28 cellular contexts compared by ENCODE assay signal in the genomic region with DNA sequence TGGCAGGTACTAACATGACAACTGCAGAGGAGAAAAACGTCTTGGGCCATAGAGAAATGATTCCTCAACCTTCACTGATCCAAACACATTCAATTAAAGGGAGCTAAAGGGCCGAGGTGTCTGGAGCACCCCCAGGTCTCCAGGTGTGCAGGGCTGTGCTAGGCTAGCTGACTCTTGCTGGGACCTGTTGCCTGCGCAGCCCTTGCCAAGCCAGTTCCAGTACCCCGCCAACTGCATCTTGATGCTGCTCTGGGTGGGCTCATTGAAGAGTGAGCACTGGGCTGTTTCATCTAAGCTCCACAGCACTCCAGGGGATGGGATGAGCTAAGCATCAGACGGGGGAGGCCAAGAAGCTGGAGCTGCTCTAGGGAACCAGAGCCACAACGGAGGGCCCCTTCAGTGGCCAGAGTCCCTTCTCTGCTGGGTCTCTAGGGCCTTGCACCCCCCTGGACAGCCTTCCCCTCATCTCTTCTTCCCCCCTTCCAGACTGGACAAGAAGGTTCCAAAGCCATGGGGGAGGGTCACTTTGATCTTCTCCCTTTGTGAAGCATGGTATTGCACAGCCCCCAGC. TPM values are rescaled to one million over a fixed set of nuclear protein-coding genes. Genes with fewer than 3 reads are reported as not detected.
DNase-seq lines count a peak whose midpoint lies in the region; ATAC-seq, FAIRE-seq and TF ChIP-seq lines count a peak whose summit lies in the region.
"Had no signal": no experiment of that assay in that cellular context is flagged by ENCODE, and none has a peak within 500 bp of the region (broad histone marks: within the 10 kb centered on the region; RNA-seq: fewer than 3 reads in every experiment).

No MANE protein-coding gene starts in this region.

- no peak for TF ChIP-seq RAD21 in K562 (CRISPR knock-in tag; conservative IDR thresholded peaks at IDR 0.05 in 1 of 2, IDR thresholded peaks at IDR 0.05 in 1 of 2)

- peaks cover 20 to 23% of the 10 kb centered on the region in 2 donors for H3K4me1 ChIP-seq in breast epithelium
- peaks cover 3 to 15% of the 10 kb centered on the region in 2 experiments; a peak in 3 of 5 replicates for H3K4me1 ChIP-seq in K562 (replicated peaks in 1 of 2; ENCODE audit: control insufficient read depth in 2 of 2, insufficient read depth in 2 of 2, low read length in 2 of 2)
- peaks cover 19 to 54% of the 10 kb centered on the region in 2 donors for H3K4me1 ChIP-seq in thoracic aorta (ENCODE audit: control insufficient read depth in 1 of 2, low read depth in 2 of 2)
- H3K4me1 ChIP-seq: Caco-2 had no signal

- in situ Hi-C loops in K562 (cut with MboI): loop anchor here (5.0 kb wide), 1 partner anchor 259 kb away; no protein-coding TSS in a partner anchor

- H3K27ac Mint-ChIP-seq in MCF 10A (ENCODE audit: low read depth, unreplicated experiment) (no peak overlapping the region), glutamatergic neuron (ENCODE audit: unreplicated experiment) (peak overlapping the region; percentile 62)
- H3K27ac Mint-ChIP-seq: endodermal cell had no signal

- no peak overlapping the region for H2AFZ ChIP-seq in K562 (ENCODE audit: low read depth, low read length)

- no peak for FAIRE-seq in K562 (lab: Jason Lieb, UNC)
- FAIRE-seq: small intestine, urothelium cell line had no signal

- H3K27me3 Mint-ChIP-seq in MCF 10A (ENCODE audit: insufficient read depth, unreplicated experiment) (no peaks in the 10 kb centered on the region), glutamatergic neuron (ENCODE audit: unreplicated experiment) (peaks cover 1% of the 10 kb centered on the region)

- TF ChIP-seq CTCF in breast epithelium (IDR thresholded peaks at IDR 0.05) (no peak), MCF 10A (IDR thresholded peaks at IDR 0.05; ENCODE audit: unreplicated experiment) (no peak), K562 (IDR thresholded peaks at IDR 0.05 in 2 of 3, conservative IDR thresholded peaks at IDR 0.05 in 1 of 3; ENCODE audit: insufficient read depth in 2 of 3, low read depth in 1 of 3, low read length in 3 of 3) (no peak), glutamatergic neuron (IDR thresholded peaks at IDR 0.05; ENCODE audit: partially characterized antibody, unreplicated experiment) (no peak), thoracic aorta (IDR thresholded peaks at IDR 0.05) (no peak)

- ATAC-seq in K562 (no peak), thoracic aorta (ENCODE audit: insufficient number of reproducible peaks, low FRiP score, low read depth) (no peak), GM18519 (IDR thresholded peaks at IDR 0.05; ENCODE audit: low FRiP score, unreplicated experiment) (no peak)

- H3K4me1 Mint-ChIP-seq in MCF 10A (ENCODE audit: insufficient read depth, unreplicated experiment) (no peaks in the 10 kb centered on the region), glutamatergic neuron (ENCODE audit: low read depth, unreplicated experiment) (peaks cover 31% of the 10 kb centered on the region)

- no peaks in the 10 kb centered on the region for H3K9me3 Mint-ChIP-seq in MCF 10A (ENCODE audit: unreplicated experiment)
- H3K9me3 Mint-ChIP-seq in glutamatergic neuron (ENCODE audit: unreplicated experiment): peaks cover 3% of the 10 kb centered on the region
- H3K9me3 Mint-ChIP-seq: endodermal cell, IgD-negative memory B cell had no signal

- BruUV-seq in MCF 10A (replicated peaks; lab: Mats Ljungman, UMichigan) (no TSS peak), K562 (replicated peaks; lab: Mats Ljungman, UMichigan) (no TSS peak)

- CTCF ChIA-PET in MCF 10A (lab: Yijun Ruan, JAX) (interaction anchor here (0.7 to 8.1 kb wide), 9 partner anchors 8 to 390 kb away, joined by 3 to 93 read pairs (median 5); a partner anchor contains a TSS), K562 (lab: Yijun Ruan, JAX; ENCODE audit: low intra/inter-chr PET ratio) (interaction anchor here (2.2 kb wide), 1 partner anchor 255 kb away, joined by 16 read pairs; no protein-coding TSS in a partner anchor)

- TF ChIP-seq POLR2A in breast epithelium (IDR thresholded peaks at IDR 0.05) (no peak), K562 (conservative IDR thresholded peaks at IDR 0.05) (no peak)

- H3K79me2 ChIP-seq in K562 (ENCODE audit: control insufficient read depth, insufficient read depth, low read length): no peaks in the 10 kb centered on the region

- H3K9ac ChIP-seq in K562 (ENCODE audit: insufficient read depth in 1 of 2, low read depth in 2 of 2, low read length in 2 of 2): no peak overlapping the region

- H3K4me3 ChIP-seq in breast epithelium (no peak overlapping the region), K562 (no peak overlapping the region), thoracic aorta (no peak overlapping the region)
- H3K4me3 ChIP-seq: lung had no signal

- POLR2A ChIA-PET in MCF 10A (lab: Yijun Ruan, JAX) (interaction anchor here (0.9 to 2.0 kb wide), 3 partner anchors 8 to 377 kb away, joined by 3 to 8 read pairs (median 4); a partner anchor contains a TSS), K562 (lab: Yijun Ruan, JAX) (interaction anchor here (0.7 to 4.8 kb wide), 6 partner anchors 9 to 1538 kb away, joined by 3 to 36 read pairs (median 4); no protein-coding TSS in a partner anchor)

- H3K36me3 Mint-ChIP-seq in MCF 10A (ENCODE audit: insufficient read depth, unreplicated experiment) (peaks cover 42% of the 10 kb centered on the region), glutamatergic neuron (ENCODE audit: unreplicated experiment) (no peaks in the 10 kb centered on the region)

- H3K9me3 ChIP-seq in breast epithelium (no peaks in the 10 kb centered on the region), K562 (replicated peaks; ENCODE audit: control insufficient read depth, insufficient read depth, low read depth, low read length) (no peaks in the 10 kb centered on the region), thoracic aorta (no peaks in the 10 kb centered on the region)
- H3K9me3 ChIP-seq: Caco-2 had no signal

- H4K20me1 ChIP-seq in K562 (replicated peaks; ENCODE audit: control insufficient read depth, insufficient read depth, low read length): peaks cover 35% of the 10 kb centered on the region

- H3K9me1 ChIP-seq in K562 (ENCODE audit: control insufficient read depth, insufficient read depth, low read length): no peaks in the 10 kb centered on the region

- no peaks in the 10 kb centered on the region for H3K27me3 ChIP-seq in breast epithelium
- H3K27me3 ChIP-seq in K562 (ENCODE audit: control insufficient read depth in 2 of 2, insufficient read depth in 2 of 2, low read length in 2 of 2): peaks cover 9 to 21% of the 10 kb centered on the region in 2 experiments; a peak in 4 of 5 replicates
- no peaks in the 10 kb centered on the region for H3K27me3 ChIP-seq in thoracic aorta (replicated peaks; ENCODE audit: insufficient read depth)

- H3K4me3 Mint-ChIP-seq in MCF 10A (ENCODE audit: unreplicated experiment) (no peak overlapping the region), glutamatergic neuron (ENCODE audit: unreplicated experiment) (peak overlapping the region; percentile 49)
- H3K4me3 Mint-ChIP-seq: endodermal cell, IgD-negative memory B cell had no signal

- 65% methylated on average over 6 of the region's 6 CpGs for WGBS in K562 (ENCODE audit: insufficient coverage, low coverage, missing lambda C conversion rate)

- H3K4me2 ChIP-seq in K562 (ENCODE audit: insufficient read depth, low read length): no peak overlapping the region

- no peak for TF ChIP-seq EP300 in K562 (IDR thresholded peaks at IDR 0.05; ENCODE audit: low read length)

- DNase-seq in breast epithelium (ENCODE audit: low spot score in 2 of 2) (no peak), MCF 10A (ENCODE audit: unreplicated experiment) (no peak), K562 (ENCODE audit: extremely low read depth in 1 of 4, low spot score in 3 of 4) (no peak), glutamatergic neuron (no peak), thoracic aorta (ENCODE audit: low spot score) (no peak), posterior cingulate gyrus (no peak)
- no peak for DNase-seq in activated CD4-positive, CD25-positive, alpha-beta regulatory T cell (lab: John Stamatoyannopoulos, UW)
- DNase-seq: activated CD4-positive, alpha-beta T cell treated with anti-CD3 and anti-CD28 coated beads for 1 hour; activated gamma-delta T cell treated with Interleukin-2 at 50 U/mL for 16 hours; activated T-cell treated with anti-CD3 and anti-CD28 coated beads, Interleukin-2, amount 50 U/mL, for 1 hour; amniotic stem cell; Caco-2; cortex of kidney; endodermal cell; NCI-H1105; NCI-H2081; NCI-H446 treated with DMSO at 0.1 percent for 48 hours; OCI-M1; SHP77 treated with DMSO at 0.1 percent for 48 hours; stimulated activated CD4-positive, alpha-beta T cell treated with anti-CD3 and anti-CD28 coated beads, Interleukin-2, amount 100 ng/mL, for 24 hours had no signal

- intact Hi-C loops in breast epithelium (cut with DNase I; ENCODE audit: low total_unique reads) (no loop called here), MCF 10A (cut with micrococcal nuclease) (no loop called here), K562 (cut with micrococcal nuclease) (loop anchor here (5.0 kb wide), 1 partner anchor 69 kb away; no protein-coding TSS in a partner anchor), posterior cingulate gyrus (cut with DNase I) (no loop called here)

- H3K27ac ChIP-seq in breast epithelium (peak overlapping the region; percentile 81 to 90), K562 (ENCODE audit: extremely low read depth, low read depth, low read length) (no peak overlapping the region), thoracic aorta (peak overlapping the region; percentile 10 to 83)

- peaks cover 15% of the 10 kb centered on the region for H3K36me3 ChIP-seq in breast epithelium
- peaks cover 51% of the 10 kb centered on the region; the same call in 2 of the 3 replicates for H3K36me3 ChIP-seq in K562 (ENCODE audit: control insufficient read depth, insufficient read depth, low read length)
- H3K36me3 ChIP-seq in thoracic aorta: peaks cover 46% of the 10 kb centered on the region

RNA-seq across cellular contexts. Expression of a gene that starts 15.9 kb away (rescaled TPM):
- total RNA-seq in breast epithelium (10 to 100 TPM; 42.2 to 69.1 (median 59.0) TPM), MCF 10A (2022) (70.5 and 79.2 TPM in 2 replicates), K562 (2014; rRNA removed) (30.8 and 42.0 TPM in 2 replicates), K562 (2014; rRNA removed; fragmentation: Illumina TruSeq; extraction: Trizol) (24.3 and 28.2 TPM in 2 replicates), K562 (2015; rRNA removed; fragmentation: Illumina TruSeq; extraction: Trizol) (36.4 and 44.5 TPM in 2 replicates), K562 (2021) (36.4 and 42.6 TPM in 2 replicates), glutamatergic neuron (ENCODE audit: unreplicated experiment) (82.4 TPM), thoracic aorta (10 to 100 TPM; 57.4 to 77.2 TPM)
- 110 and 155 TPM in 2 replicates for total RNA-seq in K562 (2011; cell fraction: chromatin; rRNA removed; ENCODE audit: low replicate concordance)
- 95.4 and 123 TPM in 2 replicates for total RNA-seq in K562 (2011; cell fraction: nucleolus; rRNA removed)
- total RNA-seq in K562 (2011; cell fraction: nucleoplasm; rRNA removed): 110 and 121 TPM in 2 replicates
- polyA plus RNA-seq in K562 (2011; rRNA removed) (46.3 and 50.4 TPM in 2 replicates), K562 (2014; fragmentation: Illumina TruSeq; extraction: Trizol) (26.4 and 26.7 TPM in 2 replicates), K562 (2014; fragmentation: Nextera tagmentation; extraction: Ambion mirVana) (under 1 TPM; 0.32 to 0.37 TPM), K562 (2014; rRNA removed) (34.3 and 41.4 TPM in 2 replicates)
- polyA plus RNA-seq in K562 (2011; cell fraction: cytosol; rRNA removed): 30.6 and 34.6 TPM in 2 replicates
- polyA plus RNA-seq in K562 (2011; cell fraction: nucleus; rRNA removed): 121 and 133 TPM in 2 replicates
- 30.2 and 57.3 TPM in 2 replicates for polyA plus RNA-seq in K562 (2012)
- 32.2 and 37.5 TPM in 2 replicates for polyA minus RNA-seq in K562 (2011; rRNA and poly(A)+ RNA removed)
- 16.3 and 23.9 TPM in 2 replicates for polyA minus RNA-seq in K562 (2011; cell fraction: cytosol; rRNA and poly(A)+ RNA removed)
- 53.7 and 96.3 TPM in 2 replicates for polyA minus RNA-seq in K562 (2011; cell fraction: nucleus; rRNA and poly(A)+ RNA removed)

RNA-seq across cellular contexts. Expression of a gene that starts 26.3 kb away (rescaled TPM):
- 1 to 10 TPM in 1 of 3 donors, under 1 TPM in 2; 0.15 to 4.2 (median 0.66) TPM for total RNA-seq in breast epithelium
- total RNA-seq in MCF 10A (2022): 0.25 and 1.7 TPM in 2 replicates
- not detected in 2 replicates for total RNA-seq in K562 (2011; cell fraction: chromatin; rRNA removed; ENCODE audit: low replicate concordance)
- total RNA-seq in K562 (2011; cell fraction: nucleolus; rRNA removed): not detected in 2 replicates
- total RNA-seq in K562 (2011; cell fraction: nucleoplasm; rRNA removed): not detected in 2 replicates
- not detected in 2 replicates for total RNA-seq in K562 (2014; rRNA removed)
- not detected in 2 replicates for total RNA-seq in K562 (2014; rRNA removed; fragmentation: Illumina TruSeq; extraction: Trizol)
- not detected in 2 replicates for total RNA-seq in K562 (2015; rRNA removed; fragmentation: Illumina TruSeq; extraction: Trizol)
- not detected in 2 replicates for total RNA-seq in K562 (2021)
- polyA plus RNA-seq in K562 (2011; rRNA removed): not detected in 2 replicates
- polyA plus RNA-seq in K562 (2011; cell fraction: cytosol; rRNA removed): not detected in 2 replicates
- not detected in 2 replicates for polyA plus RNA-seq in K562 (2011; cell fraction: nucleus; rRNA removed)
- not detected in 2 replicates for polyA plus RNA-seq in K562 (2012)
- polyA plus RNA-seq in K562 (2014; fragmentation: Illumina TruSeq; extraction: Trizol): not detected in 2 replicates
- polyA plus RNA-seq in K562 (2014; fragmentation: Nextera tagmentation; extraction: Ambion mirVana): not detected
- not detected in 2 replicates for polyA plus RNA-seq in K562 (2014; rRNA removed)
- not detected in 2 replicates for polyA minus RNA-seq in K562 (2011; rRNA and poly(A)+ RNA removed)
- polyA minus RNA-seq in K562 (2011; cell fraction: cytosol; rRNA and poly(A)+ RNA removed): not detected in 2 replicates
- polyA minus RNA-seq in K562 (2011; cell fraction: nucleus; rRNA and poly(A)+ RNA removed): not detected in 2 replicates
- 2.7 TPM for total RNA-seq in glutamatergic neuron (ENCODE audit: unreplicated experiment)
- under 1 TPM; 0.27 to 0.56 TPM for total RNA-seq in thoracic aorta
- total RNA-seq: Daoy, endodermal cell had no signal
- polyA plus RNA-seq: IgD-negative memory B cell had no signal

RNA-seq across cellular contexts. Expression of a gene that starts 30.8 kb away (rescaled TPM):
- total RNA-seq in breast epithelium: not detected
- not detected in 2 replicates for total RNA-seq in MCF 10A (2022)
- not detected in 2 replicates for total RNA-seq in K562 (2011; cell fraction: chromatin; rRNA removed; ENCODE audit: low replicate concordance)
- not detected in 2 replicates for total RNA-seq in K562 (2011; cell fraction: nucleolus; rRNA removed)
- not detected in 2 replicates for total RNA-seq in K562 (2011; cell fraction: nucleoplasm; rRNA removed)
- total RNA-seq in K562 (2014; rRNA removed): not detected in 2 replicates
- not detected in 2 replicates for total RNA-seq in K562 (2014; rRNA removed; fragmentation: Illumina TruSeq; extraction: Trizol)
- total RNA-seq in K562 (2015; rRNA removed; fragmentation: Illumina TruSeq; extraction: Trizol): not detected in 2 replicates
- not detected in 2 replicates for total RNA-seq in K562 (2021)
- polyA plus RNA-seq in K562 (2011; rRNA removed): not detected in 2 replicates
- not detected in 2 replicates for polyA plus RNA-seq in K562 (2011; cell fraction: cytosol; rRNA removed)
- not detected in 2 replicates for polyA plus RNA-seq in K562 (2011; cell fraction: nucleus; rRNA removed)
- polyA plus RNA-seq in K562 (2012): not detected in 2 replicates
- polyA plus RNA-seq in K562 (2014; fragmentation: Illumina TruSeq; extraction: Trizol): not detected in 2 replicates
- polyA plus RNA-seq in K562 (2014; fragmentation: Nextera tagmentation; extraction: Ambion mirVana): not detected
- polyA plus RNA-seq in K562 (2014; rRNA removed): not detected in 2 replicates
- polyA minus RNA-seq in K562 (2011; rRNA and poly(A)+ RNA removed): not detected in 2 replicates
- polyA minus RNA-seq in K562 (2011; cell fraction: cytosol; rRNA and poly(A)+ RNA removed): not detected in 2 replicates
- not detected in 2 replicates for polyA minus RNA-seq in K562 (2011; cell fraction: nucleus; rRNA and poly(A)+ RNA removed)
- total RNA-seq in glutamatergic neuron (ENCODE audit: unreplicated experiment): not detected
- not detected for total RNA-seq in thoracic aorta
- total RNA-seq: Caco-2, Daoy, endodermal cell, lung, renal cortical epithelial cell had no signal
- polyA plus RNA-seq: BJ, IgD-negative memory B cell, lung had no signal
